ENCODE assay signal across 1 cellular context in genomic region chr5:171441246-171441791, GRCh38.
TF ChIP-seq lines count a peak whose summit lies in the region.

No MANE protein-coding gene starts in this region.

TF ChIP-seq in H1, 55 proteins besides CTCF, POLR2A, EP300 and RAD21:
- TF ChIP-seq RBBP5 (IDR thresholded peaks at IDR 0.05; ENCODE audit: borderline replicate concordance, low read depth, low read length) (no peak), JUN (IDR thresholded peaks at IDR 0.05; ENCODE audit: low read depth, low read length) (no peak), YY1 (IDR thresholded peaks at IDR 0.05; ENCODE audit: low read depth, low read length) (no peak), GABPA (IDR thresholded peaks at IDR 0.05; ENCODE audit: borderline replicate concordance, insufficient read depth, low read length) (no peak), E2F6 (IDR thresholded peaks at IDR 0.05) (no peak), MAX (IDR thresholded peaks at IDR 0.05) (no peak), TCF12 (IDR thresholded peaks at IDR 0.05; ENCODE audit: low read depth, low read length) (no peak), CHD7 (IDR thresholded peaks at IDR 0.05; ENCODE audit: insufficient replicate concordance, low read length) (no peak), NANOG (IDR thresholded peaks at IDR 0.05; ENCODE audit: insufficient read depth, low read depth, low read length, poor library complexity, severe bottlenecking) (no peak), MAFK (IDR thresholded peaks at IDR 0.05; ENCODE audit: low read depth, low read length) (no peak), JUND (IDR thresholded peaks at IDR 0.05; ENCODE audit: low read length) (no peak)
